In genomic region chr3:51940648-51941421, GRCh38 we compare ENCODE assay signal across 8 cellular contexts. TPM values are rescaled to one million over a fixed set of nuclear protein-coding genes. Genes with fewer than 3 reads are reported as not detected.
DNase-seq lines count a peak whose midpoint lies in the region.

No MANE protein-coding gene starts in this region.

- peaks cover 4 to 44% (median 31%) of the 10 kb centered on the region in 5 donors for H3K4me1 ChIP-seq in subcutaneous abdominal adipose tissue (ENCODE audit: control insufficient read depth in 5 of 5, insufficient read depth in 5 of 5, low read length in 5 of 5)

- peak overlapping the region; percentile 62 for H3K27ac ChIP-seq in subcutaneous abdominal adipose tissue (ENCODE audit: low read depth, low read length)

- no peaks in the 10 kb centered on the region for H3K9me3 Mint-ChIP-seq in T-helper 1 cell treated with Interleukin-12 subunit alpha and Interleukin-12 subunit beta and Interleukin-4 antibody, amounts not matched to agents 30 μg/mL and 1 μg/mL, for 36 hours
- H3K9me3 Mint-ChIP-seq in activated T-helper 1 cell treated with anti-CD3 and anti-CD28 coated beads, Interleukin-12 subunit alpha, Interleukin-12 subunit beta, Interleukin-2, Interleukin-4 antibody, amounts not matched to agents 30 ng/mL and 10 ng/mL and 1 ng/mL, durations not matched to agents 14 hours and 24 hours and 36 hours: no peaks in the 10 kb centered on the region

- intact Hi-C loops in activated T-helper 1 cell treated with anti-CD3 and anti-CD28 coated beads, Interleukin-12 subunit alpha, Interleukin-12 subunit beta, Interleukin-2, Interleukin-4 antibody, amounts not matched to agents 30 ng/mL and 10 ng/mL and 1 ng/mL, durations not matched to agents 14 hours and 24 hours and 36 hours (cut with micrococcal nuclease): loop anchor here (5.0 kb wide), 1 partner anchor 1406 kb away; the partner anchor contains the start of gene DCP1A

- H3K9ac ChIP-seq in subcutaneous abdominal adipose tissue (ENCODE audit: low read length in 5 of 5): peak overlapping the region in 4 of 5 donors; percentile 76 to 82 (median 80)

- H3K4me3 ChIP-seq in subcutaneous abdominal adipose tissue (ENCODE audit: low read depth in 1 of 5, low read length in 5 of 5): peak overlapping the region; percentile 68 to 79 (median 73)

- H3K4me1 Mint-ChIP-seq in T-helper 1 cell treated with Interleukin-12 subunit alpha and Interleukin-12 subunit beta and Interleukin-4 antibody, amounts not matched to agents 30 μg/mL and 1 μg/mL, for 36 hours (ENCODE audit: low read depth): peaks cover 27% of the 10 kb centered on the region
- peaks cover 42% of the 10 kb centered on the region for H3K4me1 Mint-ChIP-seq in activated T-helper 1 cell treated with anti-CD3 and anti-CD28 coated beads, Interleukin-12 subunit alpha, Interleukin-12 subunit beta, Interleukin-2, Interleukin-4 antibody, amounts not matched to agents 30 ng/mL and 10 ng/mL and 1 ng/mL, durations not matched to agents 14 hours and 24 hours and 36 hours (ENCODE audit: low read depth)

- no peaks in the 10 kb centered on the region for H3K9me3 ChIP-seq in subcutaneous abdominal adipose tissue (ENCODE audit: control insufficient read depth in 5 of 5, low read length in 5 of 5)

- H3K4me3 Mint-ChIP-seq in T-helper 1 cell treated with Interleukin-12 subunit alpha and Interleukin-12 subunit beta and Interleukin-4 antibody, amounts not matched to agents 30 μg/mL and 1 μg/mL, for 36 hours: peak overlapping the region; percentile 94
- H3K4me3 Mint-ChIP-seq in activated T-helper 1 cell treated with anti-CD3 and anti-CD28 coated beads, Interleukin-12 subunit alpha, Interleukin-12 subunit beta, Interleukin-2, Interleukin-4 antibody, amounts not matched to agents 30 ng/mL and 10 ng/mL and 1 ng/mL, durations not matched to agents 14 hours and 24 hours and 36 hours: peak overlapping the region; percentile 89

- H3K27me3 Mint-ChIP-seq in T-helper 1 cell treated with Interleukin-12 subunit alpha and Interleukin-12 subunit beta and Interleukin-4 antibody, amounts not matched to agents 30 μg/mL and 1 μg/mL, for 36 hours (ENCODE audit: low read depth): no peaks in the 10 kb centered on the region
- H3K27me3 Mint-ChIP-seq in activated T-helper 1 cell treated with anti-CD3 and anti-CD28 coated beads, Interleukin-12 subunit alpha, Interleukin-12 subunit beta, Interleukin-2, Interleukin-4 antibody, amounts not matched to agents 30 ng/mL and 10 ng/mL and 1 ng/mL, durations not matched to agents 14 hours and 24 hours and 36 hours (ENCODE audit: insufficient read depth): no peaks in the 10 kb centered on the region

- peaks cover 0 to 45% (median 38%) of the 10 kb centered on the region in 5 donors for H3K36me3 ChIP-seq in subcutaneous abdominal adipose tissue (ENCODE audit: control insufficient read depth in 5 of 5, insufficient read depth in 5 of 5, low read length in 5 of 5)

- no peaks in the 10 kb centered on the region for H3K27me3 ChIP-seq in subcutaneous abdominal adipose tissue (ENCODE audit: control insufficient read depth in 5 of 5, insufficient read depth in 4 of 5, low read length in 5 of 5)

- no peak for DNase-seq in T-helper 1 cell
- no peak for DNase-seq in activated T-helper 1 cell treated with anti-CD3 and anti-CD28 coated beads, Interleukin-12 subunit alpha, Interleukin-12 subunit beta, Interleukin-2, Interleukin-4 antibody, amounts not matched to agents 30 ng/mL and 10 ng/mL and 1 ng/mL, durations not matched to agents 14 hours and 24 hours and 36 hours (ENCODE audit: low spot score)
- peak; percentile 21 for DNase-seq in iris pigment epithelial cell (ENCODE audit: low read depth)
- DNase-seq in NCI-H510A (lab: John Stamatoyannopoulos, UW): no peak
- DNase-seq in NCI-H1417 (lab: John Stamatoyannopoulos, UW): no peak
- no peak for DNase-seq in iPS-NIHi7 (ENCODE audit: extremely low spot score)

- peaks cover 13% of the 10 kb centered on the region for H3K36me3 Mint-ChIP-seq in T-helper 1 cell treated with Interleukin-12 subunit alpha and Interleukin-12 subunit beta and Interleukin-4 antibody, amounts not matched to agents 30 μg/mL and 1 μg/mL, for 36 hours (ENCODE audit: low read depth)
- H3K36me3 Mint-ChIP-seq in activated T-helper 1 cell treated with anti-CD3 and anti-CD28 coated beads, Interleukin-12 subunit alpha, Interleukin-12 subunit beta, Interleukin-2, Interleukin-4 antibody, amounts not matched to agents 30 ng/mL and 10 ng/mL and 1 ng/mL, durations not matched to agents 14 hours and 24 hours and 36 hours (ENCODE audit: low read depth): peaks cover 27% of the 10 kb centered on the region

- H3K27ac Mint-ChIP-seq in T-helper 1 cell treated with Interleukin-12 subunit alpha and Interleukin-12 subunit beta and Interleukin-4 antibody, amounts not matched to agents 30 μg/mL and 1 μg/mL, for 36 hours: peak overlapping the region; percentile 67
- peak overlapping the region; percentile 75 for H3K27ac Mint-ChIP-seq in activated T-helper 1 cell treated with anti-CD3 and anti-CD28 coated beads, Interleukin-12 subunit alpha, Interleukin-12 subunit beta, Interleukin-2, Interleukin-4 antibody, amounts not matched to agents 30 ng/mL and 10 ng/mL and 1 ng/mL, durations not matched to agents 14 hours and 24 hours and 36 hours

RNA-seq across cellular contexts. Expression of gene RRP9, which starts 0.9 kb away (rescaled TPM):
- 91.8 and 93.1 TPM in 2 replicates for total RNA-seq in activated T-helper 1 cell treated with anti-CD3 and anti-CD28 coated beads, Interleukin-12 subunit alpha, Interleukin-12 subunit beta, Interleukin-2, Interleukin-4 antibody, amounts not matched to agents 30 ng/mL and 10 ng/mL and 1 ng/mL, durations not matched to agents 14 hours and 24 hours and 36 hours

RNA-seq across cellular contexts. Expression of gene PARP3, which starts 1.3 kb away (rescaled TPM):
- total RNA-seq in activated T-helper 1 cell treated with anti-CD3 and anti-CD28 coated beads, Interleukin-12 subunit alpha, Interleukin-12 subunit beta, Interleukin-2, Interleukin-4 antibody, amounts not matched to agents 30 ng/mL and 10 ng/mL and 1 ng/mL, durations not matched to agents 14 hours and 24 hours and 36 hours: 13.4 and 14.5 TPM in 2 replicates

RNA-seq across cellular contexts. Expression of gene GPR62, which starts 14.3 kb away (rescaled TPM):
- total RNA-seq in activated T-helper 1 cell treated with anti-CD3 and anti-CD28 coated beads, Interleukin-12 subunit alpha, Interleukin-12 subunit beta, Interleukin-2, Interleukin-4 antibody, amounts not matched to agents 30 ng/mL and 10 ng/mL and 1 ng/mL, durations not matched to agents 14 hours and 24 hours and 36 hours: not detected in 2 replicates

RNA-seq across cellular contexts. Expression of gene PCBP4, which starts 26.4 kb away (rescaled TPM):
- total RNA-seq in activated T-helper 1 cell treated with anti-CD3 and anti-CD28 coated beads, Interleukin-12 subunit alpha, Interleukin-12 subunit beta, Interleukin-2, Interleukin-4 antibody, amounts not matched to agents 30 ng/mL and 10 ng/mL and 1 ng/mL, durations not matched to agents 14 hours and 24 hours and 36 hours: 14.8 and 18.0 TPM in 2 replicates

RNA-seq across cellular contexts. Expression of gene ABHD14B, which starts 33.0 kb away (rescaled TPM):
- total RNA-seq in activated T-helper 1 cell treated with anti-CD3 and anti-CD28 coated beads, Interleukin-12 subunit alpha, Interleukin-12 subunit beta, Interleukin-2, Interleukin-4 antibody, amounts not matched to agents 30 ng/mL and 10 ng/mL and 1 ng/mL, durations not matched to agents 14 hours and 24 hours and 36 hours: 37.9 and 38.0 TPM in 2 replicates
